ENCODE assay signal across 8 cellular contexts in the genomic region with DNA sequence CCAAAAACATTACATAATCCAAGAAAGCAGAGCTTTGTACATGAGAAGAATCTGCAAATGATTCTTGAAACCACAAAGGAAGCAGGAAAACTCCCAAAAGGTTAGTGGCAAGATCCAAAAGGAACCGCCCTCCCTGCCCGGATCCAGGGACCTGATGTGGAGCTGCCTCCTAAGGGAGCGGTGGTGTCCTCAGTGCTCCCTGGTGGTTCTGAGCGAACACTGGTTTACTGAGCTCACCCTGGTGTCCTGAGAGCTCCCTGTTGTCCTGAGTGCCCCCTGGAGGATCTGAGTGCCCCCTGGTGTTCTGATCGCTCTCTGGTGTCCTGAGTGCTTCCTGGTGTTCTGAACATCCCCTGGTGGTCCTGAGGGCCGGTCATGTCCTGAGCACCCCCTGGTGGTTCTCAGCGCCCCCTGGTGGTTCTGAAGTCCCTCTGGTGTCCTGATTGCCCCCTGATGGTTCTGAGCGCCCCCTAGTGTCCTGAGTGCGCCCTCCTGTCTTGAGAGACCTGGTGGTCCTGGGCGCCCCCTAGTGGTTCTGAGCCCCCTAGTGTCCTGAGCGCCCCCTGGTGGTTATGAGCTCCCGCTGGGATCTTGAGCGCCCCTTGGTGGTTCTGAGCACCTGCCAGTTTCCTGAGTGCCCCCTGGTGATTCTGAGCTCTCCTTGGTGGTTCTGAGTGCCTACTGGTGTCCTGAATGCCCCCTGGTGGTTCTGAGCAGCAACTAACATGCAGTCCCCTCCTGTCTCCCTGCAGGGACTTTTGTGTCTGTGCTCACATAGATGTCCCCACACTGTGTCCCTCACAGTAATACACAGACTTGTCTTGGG.
DNase-seq lines count a peak whose midpoint lies in the region; TF ChIP-seq lines count a peak whose summit lies in the region.

No MANE protein-coding gene starts in this region.

- DNase-seq in H4 (ENCODE audit: low spot score) (peak; percentile 28), NAMALWA (ENCODE audit: low spot score) (peak; percentile 95), fibroblast of mammary gland (ENCODE audit: low read depth) (peak; percentile 36), HCEC 1CT (no peak), NCI-H446 treated with DMSO at 0.1 percent for 48 hours (lab: John Stamatoyannopoulos, UW) (no peak)
- DNase-seq in activated CD8-positive, alpha-beta memory T cell treated with anti-CD3 and anti-CD28 coated beads for 48 hours (ENCODE audit: low read depth in 2 of 3, low spot score in 2 of 3) = peak; percentile 77 to 100 (median 93)
- DNase-seq in stimulated activated CD4-positive, alpha-beta T cell treated with anti-CD3 and anti-CD28 coated beads, Interleukin-1b, Interleukin-23, amount 100 ng/mL, for 24 hours (ENCODE audit: low read depth in 4 of 4, low spot score in 1 of 4) = peak; percentile 82 to 99 (median 92)

- TF ChIP-seq CTCF in GM12875 (IDR thresholded peaks at IDR 0.05; ENCODE audit: borderline replicate concordance, insufficient read depth, low read depth, low read length) (peak; percentile 100), fibroblast of mammary gland (conservative IDR thresholded peaks at IDR 0.05; ENCODE audit: control insufficient read depth, insufficient read depth, low read depth, low read length) (peak; percentile 41)

- no peak overlapping the region for H3K4me3 ChIP-seq in GM12875 (ENCODE audit: low read depth, low read length)
- H3K4me3 ChIP-seq in fibroblast of mammary gland (ENCODE audit: control insufficient read depth, low read depth, low read length) = no peak overlapping the region

Comparison
In these comparisons a context has a peak if more than half of its experiments do, and no peak if none do; other contexts are left out.
1. DNase-seq: peak in H4 (single experiment), NAMALWA (single experiment), activated CD8-positive, alpha-beta memory T cell treated with anti-CD3 and anti-CD28 coated beads for 48 hours (3 of 3), fibroblast of mammary gland (single experiment) and stimulated activated CD4-positive, alpha-beta T cell treated with anti-CD3 and anti-CD28 coated beads, Interleukin-1b, Interleukin-23, amount 100 ng/mL, for 24 hours (4 of 4); none in HCEC 1CT (single experiment) and NCI-H446 treated with DMSO at 0.1 percent for 48 hours (single experiment).